17 cellular contexts compared by ENCODE assay signal in the genomic region with DNA sequence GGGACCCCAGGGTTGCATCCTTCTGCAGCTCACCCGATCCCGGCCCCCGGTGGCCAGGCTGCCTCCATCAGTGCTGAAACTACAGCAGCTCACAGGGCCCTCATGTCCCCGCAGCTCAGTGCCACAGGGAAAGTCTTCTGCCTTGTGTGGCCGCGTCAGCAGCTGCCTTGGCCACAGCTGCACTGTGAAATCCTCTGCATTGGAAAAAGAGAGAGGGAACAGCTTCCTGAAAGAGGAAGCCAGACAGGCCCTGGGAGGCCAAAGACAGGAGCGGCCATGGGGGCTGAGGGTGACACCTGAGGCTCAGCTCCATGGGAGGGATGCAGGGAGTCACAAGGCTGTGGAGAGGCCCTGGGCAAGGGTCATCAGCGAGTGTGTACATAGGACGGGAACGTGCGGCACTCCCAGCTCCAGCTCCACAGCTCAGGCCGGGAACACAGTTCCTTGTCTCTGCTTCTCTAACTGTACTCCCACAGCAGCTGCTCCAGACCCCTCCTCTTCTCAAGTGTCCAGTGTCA. TPM values are rescaled to one million over a fixed set of nuclear protein-coding genes. Genes with fewer than 3 reads are reported as not detected.
DNase-seq lines count a peak whose midpoint lies in the region; ATAC-seq, FAIRE-seq and TF ChIP-seq lines count a peak whose summit lies in the region.
"Had no signal": no experiment of that assay in that cellular context is flagged by ENCODE, and none has a peak within 500 bp of the region (broad histone marks: within the 10 kb centered on the region; RNA-seq: fewer than 3 reads in every experiment).

No MANE protein-coding gene starts in this region.

- H3K23me2 ChIP-seq in H9 (ENCODE audit: insufficient read length, low read depth, low read length, poor library complexity, severe bottlenecking): no peaks in the 10 kb centered on the region

- no peak overlapping the region for H4K5ac ChIP-seq in H9 (ENCODE audit: insufficient read length, low read depth, low read length)

- no peak overlapping the region for H2BK12ac ChIP-seq in H9 (ENCODE audit: insufficient read length, low read depth, low read length)

- TF ChIP-seq CTCF in H9 (conservative IDR thresholded peaks at IDR 0.05): no peak
- TF ChIP-seq CTCF in mucosa of descending colon (IDR thresholded peaks at IDR 0.05): no peak

- H3K27ac ChIP-seq in H9 (ENCODE audit: insufficient read length, low read depth, low read length) (no peak overlapping the region), small intestine (ENCODE audit: low read depth in 1 of 2, low read length in 1 of 2) (peak overlapping the region; percentile 72 to 89)
- H3K27ac ChIP-seq: HL-60, KMS-11, PC-9 had no signal

- intact Hi-C loops in dendritic cell treated with granulocyte-macrophage colony-stimulating factor and Interleukin-4, amounts not matched to agents 40 ng/mL and 50 ng/mL, for 4 days (cut with micrococcal nuclease): no loop called here
- intact Hi-C loops in mucosa of descending colon (cut with DNase I, micrococcal nuclease): no loop called here

- H3K56ac ChIP-seq in H9 (ENCODE audit: insufficient read length, low read depth, low read length): no peak overlapping the region

- no peaks in the 10 kb centered on the region for H3K79me1 ChIP-seq in H9 (ENCODE audit: insufficient read depth, low read depth, low read length, poor library complexity, severe bottlenecking)

- no peaks in the 10 kb centered on the region; the same call in 1 of the 2 replicates for H3K27me3 ChIP-seq in H9 (ENCODE audit: insufficient read depth, low read length)
- H3K27me3 ChIP-seq in small intestine (ENCODE audit: control insufficient read depth in 2 of 2, insufficient read depth in 2 of 2, low read length in 2 of 2): no peaks in the 10 kb centered on the region

- CTCF ChIA-PET in activated CD8-positive, alpha-beta memory T cell treated with anti-CD3 and anti-CD28 coated beads, Interleukin-2, amount 10 ng/mL, durations not matched to agents 7 days and 5 days (lab: Charles Lee): no interaction called here

- no peaks in the 10 kb centered on the region for H3K9me3 Mint-ChIP-seq in H9
- no peaks in the 10 kb centered on the region for H3K9me3 Mint-ChIP-seq in dendritic cell treated with granulocyte-macrophage colony-stimulating factor and Interleukin-4, amounts not matched to agents 40 ng/mL and 50 ng/mL, for 4 days
- no peaks in the 10 kb centered on the region for H3K9me3 Mint-ChIP-seq in activated CD8-positive, alpha-beta memory T cell treated with anti-CD3 and anti-CD28 coated beads, Interleukin-2, amount 10 ng/mL, durations not matched to agents 7 days and 5 days (ENCODE audit: low read depth)

- H2AFZ ChIP-seq in H9 (ENCODE audit: low read length): no peak overlapping the region
- H2AFZ ChIP-seq: PC-9 had no signal

- H3K36me3 Mint-ChIP-seq in H9 (ENCODE audit: insufficient read depth in 1 of 3, low read depth in 3 of 3): peaks cover 19 to 73% (median 62%) of the 10 kb centered on the region in 3 experiments; a peak in 6 of 7 replicates
- H3K36me3 Mint-ChIP-seq in dendritic cell treated with granulocyte-macrophage colony-stimulating factor and Interleukin-4, amounts not matched to agents 40 ng/mL and 50 ng/mL, for 4 days (ENCODE audit: low read depth): peaks cover 100% of the 10 kb centered on the region
- peaks cover 34% of the 10 kb centered on the region for H3K36me3 Mint-ChIP-seq in activated CD8-positive, alpha-beta memory T cell treated with anti-CD3 and anti-CD28 coated beads, Interleukin-2, amount 10 ng/mL, durations not matched to agents 7 days and 5 days

- H4K20me1 ChIP-seq in H9 (ENCODE audit: control insufficient read depth, insufficient read depth, insufficient read length): no peaks in the 10 kb centered on the region

- H3K36me3 ChIP-seq in mucosa of descending colon (ENCODE audit: low read depth) (peaks cover 19% of the 10 kb centered on the region), small intestine (ENCODE audit: control insufficient read depth in 2 of 2, insufficient read depth in 2 of 2, low read length in 2 of 2) (peaks cover 32 to 51% of the 10 kb centered on the region in 2 donors)

- H2BK120ac ChIP-seq in H9 (ENCODE audit: low read depth, low read length, poor library complexity, severe bottlenecking): no peak overlapping the region

- no peak overlapping the region for H3K4me3 Mint-ChIP-seq in H9
- H3K4me3 Mint-ChIP-seq in dendritic cell treated with granulocyte-macrophage colony-stimulating factor and Interleukin-4, amounts not matched to agents 40 ng/mL and 50 ng/mL, for 4 days: no peak overlapping the region
- no peak overlapping the region for H3K4me3 Mint-ChIP-seq in activated CD8-positive, alpha-beta memory T cell treated with anti-CD3 and anti-CD28 coated beads, Interleukin-2, amount 10 ng/mL, durations not matched to agents 7 days and 5 days

- no peak overlapping the region for H2BK20ac ChIP-seq in H9 (ENCODE audit: low read depth, low read length, poor library complexity, severe bottlenecking)

- no peaks in the 10 kb centered on the region for H3K4me1 ChIP-seq in H9 (ENCODE audit: insufficient read depth, low read length)
- H3K4me1 ChIP-seq in mucosa of descending colon (ENCODE audit: low read depth): peaks cover 4% of the 10 kb centered on the region
- peaks cover 0 to 11% of the 10 kb centered on the region in 2 donors for H3K4me1 ChIP-seq in small intestine (ENCODE audit: control insufficient read depth in 2 of 2, insufficient read depth in 1 of 2, low read depth in 1 of 2, low read length in 1 of 2)

- no peak overlapping the region for H2AK5ac ChIP-seq in H9 (ENCODE audit: insufficient read length, low read length)

- H3K9me3 ChIP-seq in H9 (ENCODE audit: control insufficient read depth, low read depth, low read length) (no peaks in the 10 kb centered on the region), mucosa of descending colon (no peaks in the 10 kb centered on the region), small intestine (ENCODE audit: control insufficient read depth, low read depth) (no peaks in the 10 kb centered on the region)

- H3K27me3 Mint-ChIP-seq in H9 (ENCODE audit: low read depth): no peaks in the 10 kb centered on the region
- no peaks in the 10 kb centered on the region for H3K27me3 Mint-ChIP-seq in dendritic cell treated with granulocyte-macrophage colony-stimulating factor and Interleukin-4, amounts not matched to agents 40 ng/mL and 50 ng/mL, for 4 days
- no peaks in the 10 kb centered on the region for H3K27me3 Mint-ChIP-seq in activated CD8-positive, alpha-beta memory T cell treated with anti-CD3 and anti-CD28 coated beads, Interleukin-2, amount 10 ng/mL, durations not matched to agents 7 days and 5 days

- H3K79me2 ChIP-seq in H9 (ENCODE audit: insufficient read depth, low read length): no peaks in the 10 kb centered on the region

- H3K18ac ChIP-seq in H9 (ENCODE audit: insufficient read length, low read depth, low read length): no peak overlapping the region

- WGBS in H9 (ENCODE audit: extremely low coverage, insufficient read length, low lambda C conversion rate): no CpG with 5 or more reads among the region's 12 CpGs
- WGBS in small intestine, 3 donors: 12 to 68% (median 26%) methylated on average over 12 of the region's 12 CpGs

- no peak overlapping the region for H3K4me2 ChIP-seq in H9 (ENCODE audit: insufficient read depth, insufficient read length, low read length)
- H3K4me2 ChIP-seq: KMS-11, PC-9 had no signal

- peak; percentile 98 for ATAC-seq in mucosa of descending colon
- ATAC-seq in HG03354 (IDR thresholded peaks at IDR 0.05; ENCODE audit: poor library complexity, severe bottlenecking, unreplicated experiment): no peak
- ATAC-seq in activated CD8-positive, alpha-beta memory T cell treated with anti-CD3 and anti-CD28 coated beads, Interleukin-2, amount 10 ng/mL, durations not matched to agents 7 days and 5 days: no peak

- no peak overlapping the region for H3K23ac ChIP-seq in H9 (ENCODE audit: insufficient read length, low read depth, low read length)

- no peak overlapping the region for H4K8ac ChIP-seq in H9 (replicated peaks; ENCODE audit: insufficient read length, low read depth, low read length)

- H3K27ac Mint-ChIP-seq in H9: peak overlapping the region in 2 of 3 experiments; percentile 16 to 65; a peak in 1 of 7 replicates
- peak overlapping the region; percentile 20 for H3K27ac Mint-ChIP-seq in dendritic cell treated with granulocyte-macrophage colony-stimulating factor and Interleukin-4, amounts not matched to agents 40 ng/mL and 50 ng/mL, for 4 days
- H3K27ac Mint-ChIP-seq in activated CD8-positive, alpha-beta memory T cell treated with anti-CD3 and anti-CD28 coated beads, Interleukin-2, amount 10 ng/mL, durations not matched to agents 7 days and 5 days: no peak overlapping the region

- no peak overlapping the region for H3K4ac ChIP-seq in H9 (ENCODE audit: low read depth, low read length)

- no peak overlapping the region for H3T11ph ChIP-seq in H9 (ENCODE audit: low read length)

- no peak overlapping the region for H2BK5ac ChIP-seq in H9 (ENCODE audit: insufficient read length, low read length)

- no peak for DNase-seq in H9
- DNase-seq in mucosa of descending colon: peak; percentile 76 to 83 (median 77)
- DNase-seq in small intestine: peak; percentile 97
- DNase-seq in NAMALWA (ENCODE audit: low spot score): no peak
- DNase-seq in activated CD8-positive, alpha-beta memory T cell treated with anti-CD3 and anti-CD28 coated beads, Interleukin-2, amount 10 ng/mL, durations not matched to agents 7 days and 5 days: no peak
- no peak for DNase-seq in HPDE6-E6E7 (ENCODE audit: extremely low spot score)
- DNase-seq: C1 segment of cervical spinal cord, DMS53, NCI-H1105, NCI-H187, NCI-H748 treated with DMSO at 0.1 percent for 48 hours, PC-9 had no signal

- H2BK15ac ChIP-seq in H9 (ENCODE audit: low read depth, low read length): no peak overlapping the region

- H4K91ac ChIP-seq in H9 (ENCODE audit: insufficient read length, low read depth, low read length): no peak overlapping the region

- no peak for FAIRE-seq in small intestine (lab: Jason Lieb, UNC)
- FAIRE-seq: A204.1 had no signal

- no peaks in the 10 kb centered on the region for H3K4me1 Mint-ChIP-seq in H9
- H3K4me1 Mint-ChIP-seq in dendritic cell treated with granulocyte-macrophage colony-stimulating factor and Interleukin-4, amounts not matched to agents 40 ng/mL and 50 ng/mL, for 4 days (ENCODE audit: low read depth): no peaks in the 10 kb centered on the region
- peaks cover 2% of the 10 kb centered on the region for H3K4me1 Mint-ChIP-seq in activated CD8-positive, alpha-beta memory T cell treated with anti-CD3 and anti-CD28 coated beads, Interleukin-2, amount 10 ng/mL, durations not matched to agents 7 days and 5 days

- H3K14ac ChIP-seq in H9 (ENCODE audit: insufficient read depth, low read length): no peak overlapping the region; the same call in 1 of the 2 replicates

- H3K4me3 ChIP-seq in mucosa of descending colon (no peak overlapping the region), small intestine (ENCODE audit: low read depth in 1 of 2, low read length in 2 of 2) (no peak overlapping the region)
- H3K4me3 ChIP-seq: PC-9 had no signal

- H3K9ac ChIP-seq in H9 (ENCODE audit: extremely low read depth, insufficient read length, low read length): no peak overlapping the region
- H3K9ac ChIP-seq: KMS-11 had no signal

RNA-seq across cellular contexts. Expression of a gene that starts 32.7 kb away (rescaled TPM):
- 25.2 and 25.4 TPM in 2 replicates for total RNA-seq in H9 (2021)
- total RNA-seq in mucosa of descending colon: 10 to 100 TPM in 2 of 3 donors, 1 to 10 TPM in 1; 9.3 to 20.1 (median 14.8) TPM
- 10 to 100 TPM in 2 of 3 donors, 1 to 10 TPM in 1; 9.5 to 14.7 (median 13.6) TPM for polyA plus RNA-seq in small intestine
- 10 to 100 TPM; 32.6 to 38.4 TPM for total RNA-seq in activated CD8-positive, alpha-beta memory T cell treated with anti-CD3 and anti-CD28 coated beads, Interleukin-2, amount 10 ng/mL, durations not matched to agents 7 days and 5 days

RNA-seq across cellular contexts. Expression of a gene that starts 37.2 kb away (rescaled TPM):
- total RNA-seq in H9 (2021) (14.5 and 15.8 TPM in 2 replicates), mucosa of descending colon (100 to 1,000 TPM in 1 of 3 donors, 10 to 100 TPM in 2; 68.7 to 121 (median 85.8) TPM)
- polyA plus RNA-seq in small intestine: 10 to 100 TPM; 32.9 to 87.4 (median 50.3) TPM
- 10 to 100 TPM; 44.9 to 52.9 TPM for total RNA-seq in activated CD8-positive, alpha-beta memory T cell treated with anti-CD3 and anti-CD28 coated beads, Interleukin-2, amount 10 ng/mL, durations not matched to agents 7 days and 5 days

RNA-seq across cellular contexts. Expression of a gene that starts 43.1 kb away (rescaled TPM):
- total RNA-seq in H9 (2021) (165 and 168 TPM in 2 replicates), mucosa of descending colon (10 to 100 TPM; 27.6 to 36.0 (median 28.0) TPM)
- polyA plus RNA-seq in small intestine: 10 to 100 TPM; 43.5 to 44.5 (median 43.7) TPM
- 10 to 100 TPM; 39.0 to 39.5 TPM for total RNA-seq in activated CD8-positive, alpha-beta memory T cell treated with anti-CD3 and anti-CD28 coated beads, Interleukin-2, amount 10 ng/mL, durations not matched to agents 7 days and 5 days

RNA-seq across cellular contexts. Expression of a gene that starts 59.8 kb away (rescaled TPM):
- total RNA-seq in H9 (2021) (0.04 TPM in 2 replicates), mucosa of descending colon (under 1 TPM; 0.12 to 0.85 (median 0.27) TPM)
- polyA plus RNA-seq in small intestine: under 1 TPM in 2 of 3 donors, not detected in 1; under 0.01 to 0.07 TPM
- under 1 TPM; 0.44 to 0.59 TPM for total RNA-seq in activated CD8-positive, alpha-beta memory T cell treated with anti-CD3 and anti-CD28 coated beads, Interleukin-2, amount 10 ng/mL, durations not matched to agents 7 days and 5 days

Comparison
In these comparisons a context has a peak if more than half of its experiments do, and no peak if none do; other contexts are left out.
1. DNase-seq: peak in mucosa of descending colon (3 of 3) and small intestine (single experiment); none in H9 (single experiment), NAMALWA (single experiment), activated CD8-positive, alpha-beta memory T cell treated with anti-CD3 and anti-CD28 coated beads, Interleukin-2, amount 10 ng/mL, durations not matched to agents 7 days and 5 days (single experiment) and HPDE6-E6E7 (single experiment).